Comparison of ENCODE assay signal across 18 cellular contexts in genomic region chr6:25972902-25973301, GRCh38. TPM values are rescaled to one million over a fixed set of nuclear protein-coding genes. Genes with fewer than 3 reads are reported as not detected.
DNase-seq lines count a peak whose midpoint lies in the region; ATAC-seq and TF ChIP-seq lines count a peak whose summit lies in the region.
"Had no signal": no experiment of that assay in that cellular context is flagged by ENCODE, and none has a peak within 500 bp of the region (broad histone marks: within the 10 kb centered on the region; RNA-seq: fewer than 3 reads in every experiment).

No MANE protein-coding gene starts in this region.

- H3K27ac ChIP-seq in OCI-LY7 (ENCODE audit: low read depth, low read length, poor library complexity, severe bottlenecking) (no peak overlapping the region), trophoblast cell (ENCODE audit: low read depth, low read length) (peak overlapping the region; percentile 11), GM23248 (no peak overlapping the region)
- H3K27ac ChIP-seq: 22Rv1, BLaER1 had no signal

- H3K4me1 ChIP-seq in OCI-LY7 (ENCODE audit: insufficient read depth, low read length, poor library complexity, severe bottlenecking) (peaks cover 8% of the 10 kb centered on the region), trophoblast cell (ENCODE audit: control insufficient read depth in 1 of 2, insufficient read depth in 2 of 2, low read length in 2 of 2) (peaks cover 7 to 15% of the 10 kb centered on the region in 2 experiments), GM23248 (ENCODE audit: insufficient read depth) (peaks cover 40% of the 10 kb centered on the region)

- no peak overlapping the region for H3K18ac ChIP-seq in trophoblast cell (ENCODE audit: low read length)

- H3K36me3 Mint-ChIP-seq in activated naive CD4-positive, alpha-beta T cell treated with anti-CD3 and anti-CD28 coated beads, Interleukin-2, amount 50 U/mL, for 24 hours: peaks cover 43% of the 10 kb centered on the region
- peaks cover 53 to 92% of the 10 kb centered on the region in 2 donors for H3K36me3 Mint-ChIP-seq in activated naive CD4-positive, alpha-beta T cell treated with anti-CD3 and anti-CD28 coated beads, Interleukin-2, amount 50 U/mL, for 72 hours

- H2BK12ac ChIP-seq in trophoblast cell (ENCODE audit: low read length): no peak overlapping the region

- TF ChIP-seq CTCF in OCI-LY7 (conservative IDR thresholded peaks at IDR 0.05; ENCODE audit: low read length): no peak

- no peak overlapping the region for H3K4me3 Mint-ChIP-seq in activated naive CD4-positive, alpha-beta T cell treated with anti-CD3 and anti-CD28 coated beads, Interleukin-2, amount 50 U/mL, for 24 hours

- H4K12ac ChIP-seq in trophoblast cell (ENCODE audit: low read depth, low read length): no peak overlapping the region

- peaks cover 98% of the 10 kb centered on the region for H3K36me3 ChIP-seq in OCI-LY7 (ENCODE audit: insufficient read depth, low read length)
- H3K36me3 ChIP-seq in trophoblast cell (ENCODE audit: control insufficient read depth in 1 of 2, insufficient read depth in 2 of 2, low read length in 2 of 2): peaks cover 0 to 2% of the 10 kb centered on the region in 2 experiments
- H3K36me3 ChIP-seq in GM23248 (ENCODE audit: low read depth): peaks cover 66% of the 10 kb centered on the region

- BruUV-seq in OCI-LY7 (replicated peaks; lab: Mats Ljungman, UMichigan): TSS peak; percentile 1

- no peaks in the 10 kb centered on the region for H3K27me3 Mint-ChIP-seq in activated naive CD4-positive, alpha-beta T cell treated with anti-CD3 and anti-CD28 coated beads, Interleukin-2, amount 50 U/mL, for 24 hours

- no peak overlapping the region for H3K14ac ChIP-seq in trophoblast cell (ENCODE audit: low read length)

- no peaks in the 10 kb centered on the region for H3K9me3 Mint-ChIP-seq in activated naive CD4-positive, alpha-beta T cell treated with anti-CD3 and anti-CD28 coated beads, Interleukin-2, amount 50 U/mL, for 24 hours
- H3K9me3 Mint-ChIP-seq in activated naive CD4-positive, alpha-beta T cell treated with anti-CD3 and anti-CD28 coated beads, Interleukin-2, amount 50 U/mL, for 72 hours: no peaks in the 10 kb centered on the region
- H3K9me3 Mint-ChIP-seq: HFFc6 had no signal

- no peak overlapping the region for H4K91ac ChIP-seq in trophoblast cell (ENCODE audit: low read depth, low read length)

- H2BK5ac ChIP-seq in trophoblast cell (ENCODE audit: low read depth, low read length, poor library complexity): no peak overlapping the region

- H3K4me3 ChIP-seq in OCI-LY7 (ENCODE audit: low read depth, low read length, poor library complexity, severe bottlenecking): no peak overlapping the region
- no peak overlapping the region for H3K4me3 ChIP-seq in trophoblast cell (ENCODE audit: low read depth, low read length)
- H3K4me3 ChIP-seq in GM23248: no peak overlapping the region
- H3K4me3 ChIP-seq: BLaER1, K562 had no signal

- H3K9me3 ChIP-seq in OCI-LY7 (ENCODE audit: low read length) (no peaks in the 10 kb centered on the region), trophoblast cell (ENCODE audit: insufficient read depth, low read depth, low read length) (no peaks in the 10 kb centered on the region), GM23248 (ENCODE audit: low read depth) (no peaks in the 10 kb centered on the region)
- H3K9me3 ChIP-seq: BLaER1 had no signal

- no CpG with 5 or more reads among the region's 5 CpGs for WGBS in trophoblast cell (ENCODE audit: extremely low coverage, insufficient coverage, insufficient read length)
- 95 to 97% methylated on average over 5 of the region's 5 CpGs for WGBS in GM23248 (ENCODE audit: low coverage in 1 of 2, low lambda C conversion rate in 2 of 2, missing lambda C conversion rate in 2 of 2), 2 experiments

- POLR2A ChIA-PET in OCI-LY7 (lab: Charles Lee): interaction anchor here (0.7 kb wide), 1 partner anchor 34 kb away, joined by 7 read pairs; no protein-coding TSS in a partner anchor

- H3K4me2 ChIP-seq in OCI-LY7 (ENCODE audit: low read length) (no peak overlapping the region), trophoblast cell (ENCODE audit: low read length) (peak overlapping the region; percentile 20), GM23248 (ENCODE audit: unreplicated experiment) (no peak overlapping the region)
- H3K4me2 ChIP-seq: BLaER1 had no signal

- no peak overlapping the region for H2AK5ac ChIP-seq in trophoblast cell (ENCODE audit: low read length)

- no peak for ATAC-seq in activated naive CD4-positive, alpha-beta T cell treated with anti-CD3 and anti-CD28 coated beads, Interleukin-2, amount 50 U/mL, for 72 hours
- ATAC-seq in left lobe of liver: no peak
- ATAC-seq: HepG2, K562 had no signal

- no peak for DNase-seq in activated naive CD4-positive, alpha-beta T cell treated with anti-CD3 and anti-CD28 coated beads, Interleukin-2, amount 50 U/mL, for 72 hours (ENCODE audit: low spot score in 2 of 2)
- DNase-seq in OCI-LY7 (ENCODE audit: low spot score): no peak
- DNase-seq in trophoblast cell: peak; percentile 61 to 81
- DNase-seq in stimulated activated CD4-positive, alpha-beta T cell treated with anti-CD3 and anti-CD28 coated beads, Interleukin-4, amount 100 ng/mL, for 1 hour: no peak
- DNase-seq in left lobe of liver (ENCODE audit: low spot score): no peak
- no peak for DNase-seq in GM23248
- DNase-seq: DMS153, DMS79 treated with DMSO at 0.1 percent for 48 hours, EL, HCEC 1CT, HFFc6 had no signal

- H2AFZ ChIP-seq in OCI-LY7 (ENCODE audit: low read length) (no peak overlapping the region), trophoblast cell (ENCODE audit: insufficient read depth, low read length, poor library complexity) (no peak overlapping the region), GM23248 (no peak overlapping the region)

- in situ Hi-C loops in GM23248 (cut with MboI): no loop called here

- H4K8ac ChIP-seq in trophoblast cell (ENCODE audit: low read depth, low read length): no peak overlapping the region

- H3K27me3 ChIP-seq in trophoblast cell (ENCODE audit: insufficient read depth, low read length): no peaks in the 10 kb centered on the region
- no peaks in the 10 kb centered on the region for H3K27me3 ChIP-seq in GM23248 (replicated peaks; ENCODE audit: insufficient read depth)
- H3K27me3 ChIP-seq: BLaER1 had no signal

- H2BK120ac ChIP-seq in trophoblast cell (ENCODE audit: insufficient read depth, low read length, poor library complexity): no peak overlapping the region

- H3K23ac ChIP-seq in trophoblast cell (ENCODE audit: low read length): no peak overlapping the region

- intact Hi-C loops in OCI-LY7 (cut with micrococcal nuclease; ENCODE audit: unreplicated experiment): no loop called here

- H3K9ac ChIP-seq in trophoblast cell (ENCODE audit: low read length) (no peak overlapping the region), GM23248 (no peak overlapping the region)
- H3K9ac ChIP-seq: BLaER1 had no signal

- peaks cover 4% of the 10 kb centered on the region for H3K79me1 ChIP-seq in trophoblast cell (ENCODE audit: low read length)

- peaks cover 6% of the 10 kb centered on the region for H3K79me2 ChIP-seq in OCI-LY7 (ENCODE audit: insufficient read depth, low read depth, low read length)
- H3K79me2 ChIP-seq in trophoblast cell (ENCODE audit: control insufficient read depth, insufficient read depth, low read length, poor library complexity): no peaks in the 10 kb centered on the region
- peaks cover 10% of the 10 kb centered on the region; the same call in 1 of the 2 replicates for H3K79me2 ChIP-seq in GM23248 (ENCODE audit: insufficient read depth)

- H3K27ac Mint-ChIP-seq in activated naive CD4-positive, alpha-beta T cell treated with anti-CD3 and anti-CD28 coated beads, Interleukin-2, amount 50 U/mL, for 24 hours: peak overlapping the region; percentile 46
- no peak overlapping the region for H3K27ac Mint-ChIP-seq in activated naive CD4-positive, alpha-beta T cell treated with anti-CD3 and anti-CD28 coated beads, Interleukin-2, amount 50 U/mL, for 72 hours

- H3K4me1 Mint-ChIP-seq in activated naive CD4-positive, alpha-beta T cell treated with anti-CD3 and anti-CD28 coated beads, Interleukin-2, amount 50 U/mL, for 24 hours: peaks cover 66% of the 10 kb centered on the region

- no peak overlapping the region for H3K4ac ChIP-seq in trophoblast cell (ENCODE audit: low read depth, low read length)

- CTCF ChIA-PET in OCI-LY7 (lab: Charles Lee; ENCODE audit: unreplicated experiment): no interaction called here

- peaks cover 39% of the 10 kb centered on the region for H3F3A ChIP-seq in GM23248 (ENCODE audit: insufficient read depth)

- no peaks in the 10 kb centered on the region for H4K20me1 ChIP-seq in OCI-LY7 (ENCODE audit: insufficient read depth, low read length)
- H4K20me1 ChIP-seq in GM23248 (ENCODE audit: insufficient read depth): no peaks in the 10 kb centered on the region

- H3K9me2 ChIP-seq in OCI-LY7 (ENCODE audit: insufficient read depth, low read length): no peaks in the 10 kb centered on the region
- H3K9me2 ChIP-seq in GM23248 (ENCODE audit: insufficient read depth): no peaks in the 10 kb centered on the region

RNA-seq across cellular contexts. Expression of gene TRIM38, which starts 10.3 kb away (rescaled TPM):
- total RNA-seq in activated naive CD4-positive, alpha-beta T cell treated with anti-CD3 and anti-CD28 coated beads, Interleukin-2, amount 50 U/mL, for 72 hours: 10 to 100 TPM; 37.7 to 39.8 TPM
- 11.9 and 12.8 TPM in 2 replicates for total RNA-seq in OCI-LY7 (2014; rRNA removed; shearing (Covaris generic))
- 14.8 and 16.1 TPM in 2 replicates for total RNA-seq in OCI-LY7 (2022)
- polyA plus RNA-seq in trophoblast cell (2013): 1.2 and 1.3 TPM in 2 replicates
- total RNA-seq in left lobe of liver: 4.3 TPM
- total RNA-seq in GM23248 (2014; rRNA removed; shearing (Covaris generic)): 5.9 and 7.6 TPM in 2 replicates
- polyA plus RNA-seq in GM23248 (2016; fragmentation: Nextera tagmentation; extraction: Ambion mirVana): 6.5 and 7.3 TPM in 2 replicates

RNA-seq across cellular contexts. Expression of gene SLC17A2, which starts 42.4 kb away (rescaled TPM):
- under 1 TPM; 0.25 to 0.50 TPM for total RNA-seq in activated naive CD4-positive, alpha-beta T cell treated with anti-CD3 and anti-CD28 coated beads, Interleukin-2, amount 50 U/mL, for 72 hours
- total RNA-seq in OCI-LY7 (2014; rRNA removed; shearing (Covaris generic)): not detected in 2 replicates
- total RNA-seq in OCI-LY7 (2022) (not detected in 2 replicates), left lobe of liver (27.6 TPM)
- polyA plus RNA-seq in trophoblast cell (2013): 0.21 and 0.28 TPM in 2 replicates
- not detected in 2 replicates for total RNA-seq in GM23248 (2014; rRNA removed; shearing (Covaris generic))
- not detected in 2 replicates for polyA plus RNA-seq in GM23248 (2016; fragmentation: Nextera tagmentation; extraction: Ambion mirVana)
- total RNA-seq: A673, H4, HFFc6, K562 had no signal
- polyA plus RNA-seq: K562 had no signal

Comparison
In these comparisons a context has a peak if more than half of its experiments do, and no peak if none do; other contexts are left out.
1. DNase-seq: peak in trophoblast cell (2 of 2); none in activated naive CD4-positive, alpha-beta T cell treated with anti-CD3 and anti-CD28 coated beads, Interleukin-2, amount 50 U/mL, for 72 hours (0 of 2), OCI-LY7 (single experiment), stimulated activated CD4-positive, alpha-beta T cell treated with anti-CD3 and anti-CD28 coated beads, Interleukin-4, amount 100 ng/mL, for 1 hour (single experiment), left lobe of liver (single experiment) and GM23248 (single experiment).
2. RNA of gene SLC17A2, which starts 42.4 kb away (total RNA-seq): 27.6 TPM in left lobe of liver (single experiment); 0.25 to 0.50 TPM in activated naive CD4-positive, alpha-beta T cell treated with anti-CD3 and anti-CD28 coated beads, Interleukin-2, amount 50 U/mL, for 72 hours, not detected in OCI-LY7 and not detected in GM23248; every median in the first group is over 10 times any median in the second.